Comparison of ENCODE assay signal across 11 cellular contexts in the genomic region with DNA sequence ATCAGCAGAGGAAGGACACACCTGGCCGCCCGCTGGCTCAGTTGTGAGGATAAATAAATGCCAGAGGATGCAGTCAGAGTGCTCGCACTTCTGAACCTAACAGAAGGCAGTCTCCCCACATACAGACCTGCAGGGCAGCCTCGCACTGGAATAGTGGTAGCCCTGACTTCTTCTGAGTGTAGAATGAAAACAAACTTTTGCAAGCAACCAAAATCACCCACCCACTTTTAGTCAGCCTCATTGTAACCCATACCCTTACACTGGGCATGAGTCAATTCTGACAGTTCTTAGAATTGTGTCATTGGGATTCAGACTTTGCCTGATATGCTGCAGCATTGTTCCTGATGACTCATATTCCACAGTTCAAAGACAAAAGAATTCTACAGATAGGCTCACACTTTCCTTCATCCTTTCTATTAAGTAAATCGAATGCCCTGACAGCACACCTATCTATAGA.
DNase-seq lines count a peak whose midpoint lies in the region; ATAC-seq, FAIRE-seq and TF ChIP-seq lines count a peak whose summit lies in the region.
"Had no signal": no experiment of that assay in that cellular context is flagged by ENCODE, and none has a peak within 500 bp of the region (broad histone marks: within the 10 kb centered on the region; RNA-seq: fewer than 3 reads in every experiment).

No MANE protein-coding gene starts in this region.

- H3K27ac Mint-ChIP-seq in astrocyte (ENCODE audit: unreplicated experiment) = no peak overlapping the region

- no peak for TF ChIP-seq POLR2A in HepG2 (IDR thresholded peaks at IDR 0.05; ENCODE audit: insufficient read depth in 1 of 2, low read depth in 2 of 2, low read length in 2 of 2)

- in situ Hi-C loops in HepG2 (cut with HindIII; ENCODE audit: extremely low pct_ligation_motif_present, low pct_unique_long_range_greater_than_20kb) = no loop called here

- CTCF ChIA-PET in A673 (lab: Charles Lee) = no interaction called here
- CTCF ChIA-PET in HepG2 (lab: Yijun Ruan, JAX; ENCODE audit: low intra/inter-chr PET ratio, low total read pairs) = no interaction called here

- H3K36me3 Mint-ChIP-seq in astrocyte (ENCODE audit: low read depth, unreplicated experiment) = no peaks in the 10 kb centered on the region

- no peak overlapping the region for H3K9ac ChIP-seq in astrocyte (ENCODE audit: low read length)
- no peak overlapping the region for H3K9ac ChIP-seq in HepG2 (ENCODE audit: insufficient read depth, low read depth, low read length)

- H3K27ac ChIP-seq in A673 (ENCODE audit: low read depth, low read length, poor library complexity, severe bottlenecking) (no peak overlapping the region), astrocyte (ENCODE audit: low read depth, low read length) (peak overlapping the region; percentile 24), HepG2 (ENCODE audit: extremely low read length, insufficient read depth, low read length) (no peak overlapping the region)
- H3K27ac ChIP-seq: spleen had no signal

- H3K27me3 ChIP-seq in A673 (replicated peaks; ENCODE audit: insufficient read depth, low read depth, low read length, poor library complexity) = no peaks in the 10 kb centered on the region
- H3K27me3 ChIP-seq in astrocyte (ENCODE audit: insufficient read depth, low read length) = no peaks in the 10 kb centered on the region
- H3K27me3 ChIP-seq in HepG2 (ENCODE audit: control insufficient read depth in 1 of 2, insufficient read depth in 2 of 2, low read length in 2 of 2) = no peaks in the 10 kb centered on the region
- H3K27me3 ChIP-seq: spleen had no signal

- FAIRE-seq in astrocyte (lab: Jason Lieb, UNC) (peak; percentile 94), HepG2 (lab: Jason Lieb, UNC) (no peak), frontal cortex (lab: Jason Lieb, UNC) (no peak)

- TF ChIP-seq RAD21 in HepG2 (CRISPR knock-in tag; IDR thresholded peaks at IDR 0.05) = no peak

- POLR2A ChIA-PET in A673 (lab: Charles Lee; ENCODE audit: low non-redundant PET) (no interaction called here), HepG2 (lab: Yijun Ruan, JAX) (no interaction called here)

- TF ChIP-seq EP300 in HepG2 (IDR thresholded peaks at IDR 0.05; ENCODE audit: low read depth in 2 of 2, low read length in 2 of 2) (no peak), HepG2 (CRISPR knock-in tag; IDR thresholded peaks at IDR 0.05; ENCODE audit: borderline replicate concordance) (no peak)

- no peaks in the 10 kb centered on the region for H3K9me3 Mint-ChIP-seq in astrocyte (ENCODE audit: unreplicated experiment)

- peak overlapping the region; percentile 24 for H3K4me3 Mint-ChIP-seq in astrocyte (ENCODE audit: unreplicated experiment)

- ATAC-seq in HepG2 (peak; percentile 61), HG02970 (IDR thresholded peaks at IDR 0.05; ENCODE audit: low FRiP score, unreplicated experiment) (no peak), GM19463 (IDR thresholded peaks at IDR 0.05; ENCODE audit: unreplicated experiment) (no peak)

- H3K79me2 ChIP-seq in astrocyte (ENCODE audit: insufficient read depth, low read length) (no peaks in the 10 kb centered on the region), HepG2 (ENCODE audit: insufficient read depth, low read length) (no peaks in the 10 kb centered on the region)

- H3K4me1 ChIP-seq in A673 (ENCODE audit: insufficient read depth, low read length, poor library complexity, severe bottlenecking) (no peaks in the 10 kb centered on the region), astrocyte (ENCODE audit: insufficient read depth, low read length) (peaks cover 16% of the 10 kb centered on the region), HepG2 (ENCODE audit: insufficient read depth, low read length) (no peaks in the 10 kb centered on the region)

- no peaks in the 10 kb centered on the region for H3K9me3 ChIP-seq in A673 (ENCODE audit: low read depth, low read length, poor library complexity, severe bottlenecking)
- no peaks in the 10 kb centered on the region for H3K9me3 ChIP-seq in astrocyte (ENCODE audit: insufficient read depth, low read depth, low read length)
- H3K9me3 ChIP-seq in HepG2 (ENCODE audit: low read length) = no peaks in the 10 kb centered on the region
- H3K9me3 ChIP-seq: spleen had no signal

- H3K4me2 ChIP-seq in astrocyte (ENCODE audit: low read length) (peak overlapping the region; percentile 77), HepG2 (ENCODE audit: low read depth, low read length) (no peak overlapping the region)

- no peak overlapping the region for H3K4me3 ChIP-seq in A673 (ENCODE audit: low read depth, low read length, poor library complexity, severe bottlenecking)
- no peak overlapping the region for H3K4me3 ChIP-seq in astrocyte (ENCODE audit: insufficient read depth, low read depth, low read length)
- H3K4me3 ChIP-seq in HepG2 (replicated peaks in 1 of 3; ENCODE audit: insufficient read depth in 1 of 3, low read depth in 2 of 3, low read length in 3 of 3) = no peak overlapping the region
- H3K4me3 ChIP-seq: spleen had no signal

- 19% methylated on average over 5 of the region's 5 CpGs for WGBS in HepG2 (ENCODE audit: low lambda C conversion rate)

- H3K27me3 Mint-ChIP-seq in astrocyte (ENCODE audit: low read depth, unreplicated experiment) = no peaks in the 10 kb centered on the region

- intact Hi-C loops in A673 (cut with micrococcal nuclease; ENCODE audit: unreplicated experiment) (no loop called here), HepG2 (cut with micrococcal nuclease; ENCODE audit: unreplicated experiment) (no loop called here)

- peaks cover 15% of the 10 kb centered on the region for H3K4me1 Mint-ChIP-seq in astrocyte (ENCODE audit: low read depth, unreplicated experiment)

- H4K20me1 ChIP-seq in astrocyte (ENCODE audit: insufficient read depth, low read length) = no peaks in the 10 kb centered on the region
- no peaks in the 10 kb centered on the region for H4K20me1 ChIP-seq in HepG2 (ENCODE audit: insufficient read depth, low read length)

- DNase-seq in A673 (ENCODE audit: low spot score) = peak; percentile 45
- DNase-seq in HT-29 (ENCODE audit: low spot score) = peak; percentile 22
- DNase-seq in astrocyte (ENCODE audit: low read depth) = peak; percentile 89
- peak; percentile 15 for DNase-seq in HepG2 (ENCODE audit: low spot score)
- no peak for DNase-seq in frontal cortex (ENCODE audit: low spot score in 2 of 2)
- DNase-seq in NCI-H526 (lab: John Stamatoyannopoulos, UW) = no peak
- DNase-seq: hippocampal formation, NCI-H1048, spleen had no signal

- TF ChIP-seq CTCF in A673 (conservative IDR thresholded peaks at IDR 0.05; ENCODE audit: low read depth, low read length) (no peak), astrocyte (IDR thresholded peaks at IDR 0.05; ENCODE audit: insufficient read depth, low read depth, low read length) (no peak), HepG2 (CRISPR knock-in tag; IDR thresholded peaks at IDR 0.05) (no peak)

- BruUV-seq in A673 (replicated peaks; lab: Mats Ljungman, UMichigan) (no TSS peak), HepG2 (replicated peaks; lab: Mats Ljungman, UMichigan) (no TSS peak)

- no peak overlapping the region for H2AFZ ChIP-seq in astrocyte (ENCODE audit: low read depth, low read length)
- H2AFZ ChIP-seq in HepG2 (ENCODE audit: low read length) = no peak overlapping the region

- H3K36me3 ChIP-seq in A673 (ENCODE audit: insufficient read depth, low read length, poor library complexity, severe bottlenecking) (no peaks in the 10 kb centered on the region), astrocyte (ENCODE audit: insufficient read depth, low read length) (no peaks in the 10 kb centered on the region), HepG2 (replicated peaks in 1 of 2; ENCODE audit: control insufficient read depth in 1 of 2, insufficient read depth in 2 of 2, low read length in 2 of 2) (no peaks in the 10 kb centered on the region)

TF ChIP-seq in HepG2, 621 proteins besides CTCF, POLR2A, EP300 and RAD21:
- no peak for TF ChIP-seq MYNN (CRISPR knock-in tag; IDR thresholded peaks at IDR 0.05; ENCODE audit: low read depth)
- TF ChIP-seq JDP2 (CRISPR knock-in tag; IDR thresholded peaks at IDR 0.05; ENCODE audit: borderline replicate concordance) = no peak
- no peak for TF ChIP-seq DMAP1 (CRISPR knock-in tag; IDR thresholded peaks at IDR 0.05)
- TF ChIP-seq SKI (IDR thresholded peaks at IDR 0.05; ENCODE audit: partially characterized antibody) = no peak
- TF ChIP-seq SOX5 (CRISPR knock-in tag; IDR thresholded peaks at IDR 0.05; ENCODE audit: borderline replicate concordance) = peak; percentile 18; the same call in 1 of the 2 replicates
TF ChIP-seq in HepG2: peak in this region for 1.

Comparison
In these comparisons a context has a peak if more than half of its experiments do, and no peak if none do; other contexts are left out.
1. DNase-seq: peak in A673 (single experiment), HT-29 (single experiment), astrocyte (single experiment) and HepG2 (single experiment); none in frontal cortex (0 of 2) and NCI-H526 (0 of 2).